ENCODE assay signal across 8 cellular contexts in the genomic region with DNA sequence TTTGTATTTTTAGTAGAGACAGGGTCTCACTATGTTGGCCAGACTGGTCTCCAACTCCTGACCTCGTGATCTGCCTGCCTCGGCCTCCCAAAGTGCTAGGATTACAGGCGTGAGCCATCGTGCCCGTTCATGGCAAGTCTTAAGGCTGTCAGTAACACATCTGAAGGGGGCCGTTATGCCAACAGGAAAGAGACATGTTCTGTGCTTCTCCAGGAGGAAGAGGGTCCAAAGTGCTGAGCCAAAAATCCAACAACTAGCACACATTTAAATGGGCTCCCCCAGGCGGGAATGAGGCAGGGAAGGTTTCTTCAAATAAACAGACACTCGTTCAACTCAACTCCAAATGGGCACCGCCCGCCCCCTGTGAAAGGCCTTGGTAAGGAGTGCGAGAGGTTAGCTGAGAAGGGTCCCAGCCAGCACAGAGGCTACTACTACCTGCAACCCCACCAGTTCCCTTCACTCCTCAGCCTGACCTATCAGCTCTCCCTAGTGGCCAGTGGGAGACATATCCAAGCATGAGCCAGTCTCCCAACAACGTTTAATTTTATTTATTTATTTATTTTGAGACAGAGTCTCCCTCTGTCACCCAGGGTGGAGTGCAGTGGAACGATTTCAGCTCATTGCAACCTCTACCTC.
DNase-seq lines count a peak whose midpoint lies in the region; ATAC-seq lines count a peak whose summit lies in the region.

No MANE protein-coding gene starts in this region.

- DNase-seq in DMS153 treated with DMSO at 0.1 percent for 48 hours (lab: John Stamatoyannopoulos, UW; ENCODE audit: unreplicated experiment) (peak; percentile 3), DMS153 (lab: John Stamatoyannopoulos, UW) (no peak), M059J (ENCODE audit: low read depth) (peak; percentile 75), amniotic epithelial cell (ENCODE audit: low read depth) (peak; percentile 65), iPS DF 4.7 (ENCODE audit: extremely low read depth, low spot score) (peak; percentile 36), substantia nigra (lab: John Stamatoyannopoulos, UW) (peak in 26 of 49 donors; percentile 6 to 58 (median 22))
- no peak for DNase-seq in stimulated activated naive CD4-positive, alpha-beta T cell (lab: John Stamatoyannopoulos, UW)

- H3K27ac ChIP-seq in substantia nigra (ENCODE audit: low read depth, low read length, poor library complexity, severe bottlenecking): no peak overlapping the region

- ATAC-seq in GM18520 (IDR thresholded peaks at IDR 0.05; ENCODE audit: unreplicated experiment): no peak

Comparison
In these comparisons a context has a peak if more than half of its experiments do, and no peak if none do; other contexts are left out.
1. DNase-seq: peak in DMS153 treated with DMSO at 0.1 percent for 48 hours (single experiment), M059J (single experiment), amniotic epithelial cell (single experiment), iPS DF 4.7 (single experiment) and substantia nigra (26 of 49); none in DMS153 (single experiment) and stimulated activated naive CD4-positive, alpha-beta T cell (0 of 6).